Comparison of ENCODE assay signal across 28 cellular contexts in the genomic region with DNA sequence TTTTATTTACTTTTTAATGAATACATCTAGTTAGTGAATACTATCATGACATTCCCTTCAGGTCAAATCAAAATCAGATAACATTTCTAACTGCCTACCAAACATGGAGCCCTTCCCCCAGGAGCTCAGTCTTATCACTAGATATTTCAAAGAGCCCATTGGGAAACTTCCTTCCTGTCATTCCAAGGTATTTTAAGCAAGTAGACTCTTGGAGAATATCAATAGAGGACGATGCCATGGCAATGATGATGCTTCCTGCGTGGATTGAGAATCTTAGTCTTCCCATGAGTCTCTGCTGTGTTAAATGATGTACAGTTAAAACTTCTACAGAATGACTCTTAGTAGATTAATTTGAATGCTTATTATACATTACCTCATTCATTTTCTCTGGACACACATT.
"Had no signal": no experiment of that assay in that cellular context is flagged by ENCODE, and none has a peak within 500 bp of the region (broad histone marks: within the 10 kb centered on the region; RNA-seq: fewer than 3 reads in every experiment).

No MANE protein-coding gene starts in this region.

- DNase-seq: activated B cell treated with CpG ODN at 0.5 μM for 24 hours; activated CD4-positive, alpha-beta T cell treated with anti-CD3 and anti-CD28 coated beads for 48 hours; activated CD4-positive, alpha-beta T cell treated with anti-CD3 and anti-CD28 coated beads, Interleukin-2, amount 50 U/mL, for 1 hour; activated CD4-positive, alpha-beta T cell treated with anti-CD3 and anti-CD28 coated beads, Interleukin-2, amount 50 U/mL, for 48 hours; activated CD8-positive, alpha-beta memory T cell treated with anti-CD3 and anti-CD28 coated beads for 24 hours; activated CD8-positive, alpha-beta T cell treated with anti-CD3 and anti-CD28 coated beads for 36 hours; activated effector memory CD4-positive, alpha-beta T cell treated with Interleukin-2 at 50 U/mL for 16 hours; activated naive CD4-positive, alpha-beta T cell treated with anti-CD3 and anti-CD28 coated beads for 36 hours; activated naive CD8-positive, alpha-beta T cell treated with anti-CD3 and anti-CD28 coated beads for 36 hours; activated naive CD8-positive, alpha-beta T cell treated with anti-CD3 and anti-CD28 coated beads, Interleukin-2, amount 50 U/mL, for 24 hours; activated T-cell treated with anti-CD3 and anti-CD28 coated beads, Interleukin-2, amount 50 U/mL, for 4 hours; adrenal gland; amygdala; aorta; body of pancreas; caudate nucleus; cortex of kidney; effector CD8-positive, alpha-beta T cell; erythroblast; foreskin fibroblast; heart left ventricle; T-helper 1 cell; T-helper 17 cell; T1000; WERI-Rb-1 had no signal

- ATAC-seq: activated CD4-positive, CD25-positive, alpha-beta regulatory T cell treated with anti-CD3 and anti-CD28 coated beads, Interleukin-2, amount 50 U/mL, for 24 hours; activated CD8-positive, alpha-beta T cell treated with anti-CD3 and anti-CD28 coated beads for 36 hours; activated naive CD8-positive, alpha-beta T cell treated with anti-CD3 and anti-CD28 coated beads, Interleukin-2, amount 50 U/mL, for 24 hours; activated T-cell treated with anti-CD3 and anti-CD28 coated beads, Interleukin-2, amount 50 U/mL, for 4 hours; activated T-helper 17 cell treated with anti-CD3 and anti-CD28 coated beads, Interleukin-2, amount 50 U/mL, for 72 hours; body of pancreas; heart left ventricle; T-helper 17 cell had no signal

- H3K27me3 ChIP-seq: adrenal gland, body of pancreas, esophagus muscularis mucosa, heart left ventricle had no signal

- H3K9me3 ChIP-seq: adrenal gland, body of pancreas had no signal

- H3K36me3 ChIP-seq: adrenal gland, esophagus muscularis mucosa, heart left ventricle, WERI-Rb-1 had no signal

- H3K4me1 ChIP-seq: adrenal gland, body of pancreas, heart left ventricle had no signal

- H3K27ac ChIP-seq: adrenal gland, body of pancreas, esophagus muscularis mucosa, heart left ventricle, WERI-Rb-1 had no signal

- H3K4me3 ChIP-seq: adrenal gland, body of pancreas, esophagus muscularis mucosa, heart left ventricle had no signal
